Comparison of ENCODE assay signal across 22 cellular contexts in the genomic region with DNA sequence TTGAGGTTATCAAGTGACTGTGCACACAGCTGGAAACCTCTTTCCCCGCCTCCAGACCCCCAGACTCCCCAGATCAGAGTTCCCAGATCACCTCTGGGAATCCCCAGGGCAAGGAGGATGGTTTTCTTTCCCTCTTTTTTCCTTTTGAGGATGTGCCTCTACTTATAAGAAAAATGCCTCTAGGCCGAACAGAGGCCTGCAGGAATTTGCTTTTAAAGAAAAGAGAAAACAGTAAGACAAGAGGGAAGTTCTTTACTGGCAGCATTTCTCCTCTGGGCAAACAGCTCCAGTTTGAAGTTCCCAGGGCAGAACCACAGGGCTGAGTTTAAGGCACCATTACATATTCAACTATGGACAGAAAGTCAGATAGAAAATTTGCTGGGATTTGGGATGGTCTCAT.
DNase-seq lines count a peak whose midpoint lies in the region; ATAC-seq and TF ChIP-seq lines count a peak whose summit lies in the region.
"Had no signal": no experiment of that assay in that cellular context is flagged by ENCODE, and none has a peak within 500 bp of the region (broad histone marks: within the 10 kb centered on the region; RNA-seq: fewer than 3 reads in every experiment).

No MANE protein-coding gene starts in this region.

- no peak overlapping the region for H3K4me2 ChIP-seq in mesendoderm (ENCODE audit: low read length)
- H3K4me2 ChIP-seq in trophoblast cell (ENCODE audit: low read length), result no peak overlapping the region

- no peaks in the 10 kb centered on the region for H3K36me3 ChIP-seq in mesendoderm (ENCODE audit: control insufficient read depth, insufficient read depth, low read length)
- H3K36me3 ChIP-seq in trophoblast cell (ENCODE audit: control insufficient read depth in 1 of 2, insufficient read depth in 2 of 2, low read length in 2 of 2), result no peaks in the 10 kb centered on the region
- no peaks in the 10 kb centered on the region for H3K36me3 ChIP-seq in adrenal gland (replicated peaks in 1 of 2)
- H3K36me3 ChIP-seq: BE2C, SJCRH30 had no signal

- TF ChIP-seq CTCF in endothelial cell (IDR thresholded peaks at IDR 0.05; ENCODE audit: unreplicated experiment) (no peak), adrenal gland (IDR thresholded peaks at IDR 0.05) (no peak)

- H3K9ac ChIP-seq in mesendoderm (ENCODE audit: low read length) (no peak overlapping the region), trophoblast cell (ENCODE audit: low read length) (no peak overlapping the region)

- H3K79me2 ChIP-seq in mesendoderm (ENCODE audit: control insufficient read depth, insufficient read depth, low read length) (no peaks in the 10 kb centered on the region), trophoblast cell (ENCODE audit: control insufficient read depth, insufficient read depth, low read length, poor library complexity) (no peaks in the 10 kb centered on the region)

- H2BK120ac ChIP-seq in mesendoderm (ENCODE audit: low read depth, low read length) (no peak overlapping the region), trophoblast cell (ENCODE audit: insufficient read depth, low read length, poor library complexity) (no peak overlapping the region)

- no peak overlapping the region for H4K12ac ChIP-seq in trophoblast cell (ENCODE audit: low read depth, low read length)

- no peaks in the 10 kb centered on the region for H3K9me3 ChIP-seq in trophoblast cell (ENCODE audit: insufficient read depth, low read depth, low read length)
- H3K9me3 ChIP-seq in adrenal gland (replicated peaks in 1 of 3), result no peaks in the 10 kb centered on the region
- H3K9me3 ChIP-seq: BE2C, SJCRH30 had no signal

- no peak overlapping the region for H2BK5ac ChIP-seq in mesendoderm (ENCODE audit: low read length)
- peak overlapping the region; percentile 21 for H2BK5ac ChIP-seq in trophoblast cell (ENCODE audit: low read depth, low read length, poor library complexity)

- no peak for TF ChIP-seq POLR2A in adrenal gland (IDR thresholded peaks at IDR 0.05)

- no peak for ATAC-seq in GM18502 (IDR thresholded peaks at IDR 0.05; ENCODE audit: poor library complexity, unreplicated experiment)
- ATAC-seq: GM12878 had no signal

- H4K8ac ChIP-seq in mesendoderm (ENCODE audit: low read depth, low read length), result no peak overlapping the region
- no peak overlapping the region for H4K8ac ChIP-seq in trophoblast cell (ENCODE audit: low read depth, low read length)

- no peaks in the 10 kb centered on the region for H3K4me1 ChIP-seq in mesendoderm (ENCODE audit: control insufficient read depth, low read depth, low read length)
- peaks cover 2 to 5% of the 10 kb centered on the region in 2 experiments for H3K4me1 ChIP-seq in trophoblast cell (ENCODE audit: control insufficient read depth in 1 of 2, insufficient read depth in 2 of 2, low read length in 2 of 2)
- no peaks in the 10 kb centered on the region for H3K4me1 ChIP-seq in adrenal gland (replicated peaks in 1 of 2)
- H3K4me1 ChIP-seq: BE2C, SJCRH30 had no signal

- no peak overlapping the region for H3K56ac ChIP-seq in mesendoderm (ENCODE audit: low read length)

- H4K91ac ChIP-seq in trophoblast cell (ENCODE audit: low read depth, low read length), result no peak overlapping the region

- no peaks in the 10 kb centered on the region for H3K36me3 Mint-ChIP-seq in endothelial cell (ENCODE audit: low read depth, unreplicated experiment)

- H2BK12ac ChIP-seq in trophoblast cell (ENCODE audit: low read length), result peak overlapping the region; percentile 49

- no peak overlapping the region for H2AFZ ChIP-seq in trophoblast cell (ENCODE audit: insufficient read depth, low read length, poor library complexity)

- no peak overlapping the region for H3K4me3 ChIP-seq in mesendoderm (ENCODE audit: low read length)
- H3K4me3 ChIP-seq in trophoblast cell (ENCODE audit: low read depth, low read length), result no peak overlapping the region
- H3K4me3 ChIP-seq in adrenal gland, result no peak overlapping the region
- H3K4me3 ChIP-seq: GM12878, SJCRH30 had no signal

- H3K4ac ChIP-seq in mesendoderm (ENCODE audit: low read depth, low read length) (no peak overlapping the region), trophoblast cell (ENCODE audit: low read depth, low read length) (no peak overlapping the region)

- no peak overlapping the region for H2AK5ac ChIP-seq in mesendoderm (ENCODE audit: low read length)
- H2AK5ac ChIP-seq in trophoblast cell (ENCODE audit: low read length), result no peak overlapping the region

- H3K27me3 ChIP-seq in mesendoderm (ENCODE audit: insufficient read depth, low read length, poor library complexity) (no peaks in the 10 kb centered on the region), trophoblast cell (ENCODE audit: insufficient read depth, low read length) (no peaks in the 10 kb centered on the region), adrenal gland (no peaks in the 10 kb centered on the region)
- H3K27me3 ChIP-seq: BE2C, SJCRH30 had no signal

- no peak overlapping the region for H3K4me3 Mint-ChIP-seq in endothelial cell (ENCODE audit: unreplicated experiment)
- H3K4me3 Mint-ChIP-seq: CD4-positive, alpha-beta T cell had no signal

- no peak overlapping the region for H2BK15ac ChIP-seq in mesendoderm (replicated peaks; ENCODE audit: low read depth)

- no peaks in the 10 kb centered on the region for H3K79me1 ChIP-seq in mesendoderm (ENCODE audit: low read length)
- peaks cover 2% of the 10 kb centered on the region for H3K79me1 ChIP-seq in trophoblast cell (ENCODE audit: low read length)

- WGBS in mesendoderm (ENCODE audit: extremely low coverage, insufficient coverage, low lambda C conversion rate), result no CpG with 5 or more reads among the region's 2 CpGs
- no CpG with 5 or more reads among the region's 2 CpGs for WGBS in trophoblast cell (ENCODE audit: extremely low coverage, insufficient coverage, insufficient read length)
- 72 to 92% (median 78%) methylated on average over 2 of the region's 2 CpGs for WGBS in adrenal gland, 4 donors

- intact Hi-C loops in adrenal gland (cut with DNase I), result no loop called here

- H3K4me1 Mint-ChIP-seq in endothelial cell (ENCODE audit: unreplicated experiment), result no peaks in the 10 kb centered on the region

- H3K27me3 Mint-ChIP-seq in endothelial cell (ENCODE audit: unreplicated experiment), result no peaks in the 10 kb centered on the region
- H3K27me3 Mint-ChIP-seq: CD4-positive, alpha-beta T cell had no signal

- H3K27ac ChIP-seq in mesendoderm (ENCODE audit: low read depth, low read length) (no peak overlapping the region), trophoblast cell (ENCODE audit: low read depth, low read length) (peak overlapping the region; percentile 41), adrenal gland (no peak overlapping the region)
- H3K27ac ChIP-seq: RWPE1, SJCRH30 had no signal

- DNase-seq in ELF-1 (ENCODE audit: low read depth, low spot score) (peak; percentile 84), ecto neural progenitor cell (ENCODE audit: low spot score) (peak; percentile 54), mesendoderm (peak; percentile 43), trophoblast cell (no peak), endothelial cell (ENCODE audit: low spot score) (no peak), adrenal gland (no peak), SHP77 (lab: John Stamatoyannopoulos, UW) (no peak)
- DNase-seq: 8988T; BE2C; CD4-positive, alpha-beta T cell; GOT3; KBM-7; MV-4-11; NCI-H1436; NCI-H2029 treated with DMSO at 0.1 percent for 48 hours; NCI-H2171 treated with DMSO at 0.1 percent for 48 hours; NCI-H446 treated with DMSO at 0.1 percent for 48 hours; NK-92 treated with Interleukin-12 subunit alpha and Interleukin-12 subunit beta, amount 100 ng/mL, for 24 hours; SJCRH30 had no signal

- no peak overlapping the region for H3K27ac Mint-ChIP-seq in endothelial cell (ENCODE audit: unreplicated experiment)
- H3K27ac Mint-ChIP-seq: CD4-positive, alpha-beta T cell had no signal

- H3K14ac ChIP-seq in trophoblast cell (ENCODE audit: low read length), result no peak overlapping the region

- no peak overlapping the region for H3K18ac ChIP-seq in mesendoderm (ENCODE audit: low read length)
- H3K18ac ChIP-seq in trophoblast cell (ENCODE audit: low read length), result no peak overlapping the region

- no peaks in the 10 kb centered on the region for H3K9me3 Mint-ChIP-seq in endothelial cell (ENCODE audit: unreplicated experiment)

- no peak overlapping the region for H4K5ac ChIP-seq in mesendoderm (ENCODE audit: low read length)

- no peak overlapping the region for H3K23ac ChIP-seq in mesendoderm (ENCODE audit: low read length)
- no peak overlapping the region for H3K23ac ChIP-seq in trophoblast cell (ENCODE audit: low read length)

Comparison
In these comparisons a context has a peak if more than half of its experiments do, and no peak if none do; other contexts are left out.
1. DNase-seq: peak in ELF-1 (single experiment), ecto neural progenitor cell (single experiment) and mesendoderm (single experiment); none in trophoblast cell (0 of 2), endothelial cell (single experiment), adrenal gland (0 of 7) and SHP77 (0 of 2).